Comparison of ENCODE assay signal across 3 cellular contexts in the genomic region with DNA sequence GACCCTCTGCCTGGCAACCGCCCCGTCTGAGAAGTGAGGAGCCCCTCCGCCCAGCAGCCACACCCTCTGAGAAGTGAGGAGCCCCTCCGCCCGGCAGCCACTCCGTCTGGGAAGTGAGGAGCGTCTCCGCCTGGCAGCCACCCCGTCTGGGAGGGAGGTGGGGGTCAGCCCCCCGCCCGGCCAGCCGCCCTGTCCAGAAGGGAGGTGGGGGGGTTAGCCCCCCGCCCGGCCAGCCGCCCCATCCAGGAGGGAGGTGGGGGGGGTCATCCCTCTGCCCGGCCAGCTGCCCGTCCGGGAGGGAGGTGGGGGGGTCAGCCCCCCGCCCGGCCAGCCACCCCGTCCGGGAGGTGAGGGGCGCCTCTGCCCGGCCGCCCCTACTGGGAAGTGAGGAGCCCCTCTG. TPM values are rescaled to one million over a fixed set of nuclear protein-coding genes. Genes with fewer than 3 reads are reported as not detected.
"Had no signal": no experiment of that assay in that cellular context is flagged by ENCODE, and none has a peak within 500 bp of the region (broad histone marks: within the 10 kb centered on the region; RNA-seq: fewer than 3 reads in every experiment).

No MANE protein-coding gene starts in this region.

RNA-seq across cellular contexts. Expression of a gene that starts 3.6 kb away (rescaled TPM):
- total RNA-seq: GM23338, HT-29, IMR-90 had no signal
- polyA plus RNA-seq: IMR-90 had no signal
